ENCODE assay signal across 1 cellular context in the genomic region with DNA sequence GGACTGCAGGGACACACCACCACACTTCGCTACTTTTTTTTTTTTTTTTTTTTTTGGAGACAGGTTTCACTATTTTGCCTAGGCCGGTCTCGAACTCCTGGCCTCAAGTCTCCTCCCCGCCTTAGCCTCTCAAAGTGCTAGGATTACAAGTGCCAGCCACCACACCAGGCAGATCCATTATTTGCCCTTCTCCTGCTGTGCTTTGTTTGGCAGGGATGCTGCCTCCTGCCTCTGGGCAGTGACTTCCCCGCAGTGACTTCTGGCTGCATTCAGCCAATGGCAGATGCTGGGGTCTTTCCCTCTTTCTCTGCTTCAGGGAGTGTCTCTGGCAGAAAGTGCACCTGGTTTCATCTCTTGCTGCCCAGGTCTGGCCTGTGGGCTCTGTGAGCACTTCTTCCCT.
TF ChIP-seq lines count a peak whose summit lies in the region.

No MANE protein-coding gene starts in this region.

TF ChIP-seq in H1, 55 proteins besides CTCF, POLR2A, EP300 and RAD21:
- TF ChIP-seq KDM1A (IDR thresholded peaks at IDR 0.05; ENCODE audit: borderline replicate concordance, low read length): peak; percentile 42; the same call in 1 of the 2 replicates
- TF ChIP-seq SP1 (IDR thresholded peaks at IDR 0.05; ENCODE audit: low read depth, low read length): no peak
